ENCODE assay signal across 19 cellular contexts in the genomic region with DNA sequence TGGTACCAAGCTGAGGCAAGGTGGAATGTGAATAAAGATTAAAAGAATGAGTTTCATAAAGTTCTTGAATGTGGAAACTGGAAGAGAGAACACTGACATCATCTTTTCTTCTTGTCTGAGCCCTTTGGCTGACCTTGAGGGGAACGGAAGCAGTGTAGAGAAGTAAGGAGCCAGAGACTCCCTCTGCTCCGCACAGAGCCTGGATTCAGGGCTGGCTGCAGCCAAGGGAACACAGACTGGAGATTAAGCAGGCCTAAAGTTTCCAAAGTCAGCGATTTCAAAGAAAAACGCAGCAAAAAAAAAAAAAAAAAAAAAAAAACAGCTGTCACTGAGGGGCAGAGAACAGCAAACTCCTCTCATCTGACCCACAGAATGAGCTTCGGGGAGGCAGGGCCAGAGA. TPM values are rescaled to one million over a fixed set of nuclear protein-coding genes. Genes with fewer than 3 reads are reported as not detected.
DNase-seq lines count a peak whose midpoint lies in the region; ATAC-seq and TF ChIP-seq lines count a peak whose summit lies in the region.
"Had no signal": no experiment of that assay in that cellular context is flagged by ENCODE, and none has a peak within 500 bp of the region (broad histone marks: within the 10 kb centered on the region; RNA-seq: fewer than 3 reads in every experiment).

No MANE protein-coding gene starts in this region.

- H3K4me3 ChIP-seq in heart left ventricle: no peak overlapping the region
- H3K4me3 ChIP-seq: BLaER1 had no signal

- intact Hi-C loops in heart left ventricle (cut with DNase I): no loop called here
- intact Hi-C loops in sciatic nerve (cut with DNase I): no loop called here

- TF ChIP-seq POLR2A in heart left ventricle (IDR thresholded peaks at IDR 0.05): no peak

- H3K9me3 Mint-ChIP-seq in endothelial cell (ENCODE audit: unreplicated experiment): no peaks in the 10 kb centered on the region

- peaks cover 3% of the 10 kb centered on the region for H3K27me3 Mint-ChIP-seq in endothelial cell (ENCODE audit: unreplicated experiment)

- H3K9me3 ChIP-seq in heart left ventricle: no peaks in the 10 kb centered on the region
- H3K9me3 ChIP-seq: BLaER1 had no signal

- DNase-seq in amniotic epithelial cell (ENCODE audit: low read depth): peak; percentile 26
- peak; percentile 36 to 60 (median 44) for DNase-seq in heart left ventricle
- peak; percentile 66 for DNase-seq in medulla oblongata (ENCODE audit: extremely low spot score)
- DNase-seq in sciatic nerve (ENCODE audit: low spot score): peak; percentile 59
- no peak for DNase-seq in stimulated activated CD4-positive, alpha-beta T cell treated with anti-CD3 and anti-CD28 coated beads, Interleukin-2, amount 100 ng/mL, for 48 hours
- DNase-seq in NCI-H1436 treated with DMSO at 0.1 percent for 48 hours (lab: John Stamatoyannopoulos, UW): no peak
- DNase-seq in endothelial cell (ENCODE audit: low spot score): no peak
- DNase-seq: CD8-positive, alpha-beta memory T cell; DND-41; GDM1; HCEC 1CT; NCI-H1048; NCI-H1694 treated with DMSO at 0.1 percent for 48 hours; NCI-H69; NK-92 treated with Interleukin-12 subunit alpha and Interleukin-12 subunit beta, amount 100 ng/mL, for 24 hours; OCI-M1; RPMI8226 had no signal

- peaks cover 4% of the 10 kb centered on the region for H3K4me1 Mint-ChIP-seq in endothelial cell (ENCODE audit: unreplicated experiment)
- H3K4me1 Mint-ChIP-seq: CD8-positive, alpha-beta memory T cell had no signal

- H3K36me3 ChIP-seq in heart left ventricle: no peaks in the 10 kb centered on the region
- H3K36me3 ChIP-seq: BLaER1 had no signal

- ATAC-seq in heart left ventricle (peak; percentile 83 to 94 (median 90)), sciatic nerve (peak; percentile 95), GM18858 (IDR thresholded peaks at IDR 0.05; ENCODE audit: unreplicated experiment) (no peak)

- no peak overlapping the region for H3K4me3 Mint-ChIP-seq in endothelial cell (ENCODE audit: unreplicated experiment)
- H3K4me3 Mint-ChIP-seq: CD8-positive, alpha-beta memory T cell had no signal

- no peak overlapping the region for H3K27ac Mint-ChIP-seq in endothelial cell (ENCODE audit: unreplicated experiment)
- H3K27ac Mint-ChIP-seq: CD8-positive, alpha-beta memory T cell had no signal

- WGBS in heart left ventricle, 4 donors: 21 to 46% (median 33%) methylated on average over 5 of the region's 5 CpGs

- H3K27me3 ChIP-seq in heart left ventricle: peaks cover 0 to 2% (median 0%) of the 10 kb centered on the region in 9 donors
- H3K27me3 ChIP-seq: BLaER1 had no signal

- TF ChIP-seq CTCF in heart left ventricle (IDR thresholded peaks at IDR 0.05) (no peak), endothelial cell (IDR thresholded peaks at IDR 0.05; ENCODE audit: unreplicated experiment) (no peak)

- H3K4me1 ChIP-seq in heart left ventricle: peaks cover 0 to 4% (median 0%) of the 10 kb centered on the region in 12 donors
- H3K4me1 ChIP-seq: BLaER1 had no signal

- H3K36me3 Mint-ChIP-seq in endothelial cell (ENCODE audit: low read depth, unreplicated experiment): no peaks in the 10 kb centered on the region
- H3K36me3 Mint-ChIP-seq: CD8-positive, alpha-beta memory T cell had no signal

- H3K27ac ChIP-seq in heart left ventricle: peak overlapping the region in 1 of 12 donors; percentile 19
- H3K27ac ChIP-seq: BLaER1 had no signal

RNA-seq across cellular contexts. Expression of gene ALK, which starts 19.3 kb away (rescaled TPM):
- under 1 TPM in 6 of 9 donors, not detected in 3; 0.05 to 0.50 (median 0.13) TPM for total RNA-seq in heart left ventricle
- not detected for polyA plus RNA-seq in heart left ventricle
- total RNA-seq in sciatic nerve: 0.18 TPM
- 0.05 TPM for total RNA-seq in endothelial cell (ENCODE audit: unreplicated experiment)
- total RNA-seq: CD8-positive, alpha-beta memory T cell had no signal
- polyA plus RNA-seq: CD8-positive, alpha-beta memory T cell had no signal

Comparison
In these comparisons a context has a peak if more than half of its experiments do, and no peak if none do; other contexts are left out.
1. DNase-seq: peak in amniotic epithelial cell (single experiment), heart left ventricle (5 of 5), medulla oblongata (single experiment) and sciatic nerve (single experiment); none in stimulated activated CD4-positive, alpha-beta T cell treated with anti-CD3 and anti-CD28 coated beads, Interleukin-2, amount 100 ng/mL, for 48 hours (0 of 2), NCI-H1436 treated with DMSO at 0.1 percent for 48 hours (single experiment) and endothelial cell (single experiment).